In genomic region chr3:108024146-108024836, GRCh38 we compare ENCODE assay signal across 18 cellular contexts.
DNase-seq lines count a peak whose midpoint lies in the region; ATAC-seq, FAIRE-seq and TF ChIP-seq lines count a peak whose summit lies in the region.
"Had no signal": no experiment of that assay in that cellular context is flagged by ENCODE, and none has a peak within 500 bp of the region (broad histone marks: within the 10 kb centered on the region; RNA-seq: fewer than 3 reads in every experiment).

No MANE protein-coding gene starts in this region.

- no peaks in the 10 kb centered on the region for H3K27me3 Mint-ChIP-seq in T-helper 17 cell
- H3K27me3 Mint-ChIP-seq: CD4-positive, alpha-beta T cell had no signal

- TF ChIP-seq CTCF in IMR-90 (conservative IDR thresholded peaks at IDR 0.05; ENCODE audit: low read depth, low read length) (no peak), endothelial cell of umbilical vein (IDR thresholded peaks at IDR 0.05; ENCODE audit: extremely low read depth in 1 of 2, insufficient read depth in 1 of 2, low read depth in 1 of 2, low read length in 2 of 2) (no peak), omental fat pad (IDR thresholded peaks at IDR 0.05) (no peak)

- no peak overlapping the region; the same call in 2 of the 3 replicates for H2BK15ac ChIP-seq in IMR-90 (ENCODE audit: low read depth, low read length)

- no peak overlapping the region for H2BK120ac ChIP-seq in IMR-90 (ENCODE audit: low read depth, low read length)

- H3K4me2 ChIP-seq in IMR-90 (ENCODE audit: low read depth, low read length) (no peak overlapping the region), endothelial cell of umbilical vein (ENCODE audit: insufficient read depth, low read length) (peak overlapping the region; percentile 57)
- H3K4me2 ChIP-seq: PC-9 had no signal

- no peak overlapping the region for H3K4ac ChIP-seq in IMR-90 (ENCODE audit: low read depth, low read length)

- H4K91ac ChIP-seq in IMR-90 (ENCODE audit: insufficient read depth, low read depth, low read length): no peak overlapping the region

- H4K8ac ChIP-seq in IMR-90 (ENCODE audit: low read depth in 2 of 2, low read length in 2 of 2): no peak overlapping the region

- DNase-seq in AG08396 (ENCODE audit: low spot score): peak; percentile 17
- peak; percentile 22 for DNase-seq in IMR-90
- peak; percentile 65 for DNase-seq in endothelial cell of umbilical vein (ENCODE audit: low read depth, low spot score)
- peak; percentile 18 to 45 for DNase-seq in lung microvascular endothelial cell (ENCODE audit: low read depth in 2 of 2)
- no peak for DNase-seq in T-helper 17 cell
- DNase-seq in omental fat pad (ENCODE audit: low spot score): no peak
- DNase-seq in UCSD-AML1 (lab: John Stamatoyannopoulos, UW; ENCODE audit: unreplicated experiment): no peak
- DNase-seq in activated CD4-positive, CD25-positive, alpha-beta regulatory T cell treated with anti-CD3 and anti-CD28 coated beads, Interleukin-2, amount 50 U/mL, for 72 hours: no peak
- DNase-seq: Calu3; CD4-positive, alpha-beta T cell; DMS53; NCI-H1436; NCI-H510A; NCI-H774; PC-9 had no signal

- H3K9me3 ChIP-seq in IMR-90 (ENCODE audit: control insufficient read depth, insufficient read depth, low read length) (no peaks in the 10 kb centered on the region), endothelial cell of umbilical vein (replicated peaks; ENCODE audit: control insufficient read depth, insufficient read depth, low read length) (no peaks in the 10 kb centered on the region), T-helper 17 cell (ENCODE audit: control insufficient read depth, low read length, poor library complexity, severe bottlenecking) (no peaks in the 10 kb centered on the region)
- H3K9me3 ChIP-seq: HAP-1 had no signal

- no peak overlapping the region for H3K27ac Mint-ChIP-seq in T-helper 17 cell
- H3K27ac Mint-ChIP-seq: B cell; CD4-positive, alpha-beta T cell had no signal

- in situ Hi-C loops in IMR-90 (cut with MboI; ENCODE audit: low sequenced_read_pairs): no loop called here

- dilution Hi-C loops in IMR-90 (cut with HindIII; ENCODE audit: low sequenced_read_pairs, unreplicated experiment): no loop called here
- dilution Hi-C loops in endothelial cell of umbilical vein (cut with MboI; ENCODE audit: extremely low pct_ligation_motif_present, low sequenced_read_pairs): no loop called here

- H2AFZ ChIP-seq in IMR-90 (replicated peaks; ENCODE audit: low read length, poor library complexity) (no peak overlapping the region), endothelial cell of umbilical vein (ENCODE audit: low read depth, low read length) (no peak overlapping the region)
- H2AFZ ChIP-seq: PC-9 had no signal

- 80% methylated on average over 1 of the region's 6 CpGs; no CpG with 5 or more reads in 1 of the 2 experiments for WGBS in IMR-90 (ENCODE audit: extremely low coverage in 2 of 2, insufficient read length in 1 of 2), 2 experiments

- intact Hi-C loops in IMR-90 (cut with micrococcal nuclease): no loop called here
- intact Hi-C loops in endothelial cell of umbilical vein (cut with micrococcal nuclease): loop anchor here (1.0 to 5.0 kb wide), 2 partner anchors 11 to 37 kb away; no protein-coding TSS in a partner anchor

- CTCF ChIA-PET in IMR-90 (lab: Yijun Ruan, JAX) (no interaction called here), endothelial cell of umbilical vein (lab: Charles Lee) (interaction anchor here (0.8 to 2.8 kb wide), 6 partner anchors 10 to 23 kb away, joined by 3 to 11 read pairs (median 6); no protein-coding TSS in a partner anchor)

- peaks cover 2% of the 10 kb centered on the region for H3K36me3 Mint-ChIP-seq in T-helper 17 cell (ENCODE audit: low read depth)

- H3K23ac ChIP-seq in IMR-90 (ENCODE audit: low read depth, low read length): no peak overlapping the region

- H2AK9ac ChIP-seq in IMR-90 (replicated peaks; ENCODE audit: low read depth, low read length, poor library complexity): peak overlapping the region; percentile 55

- H3K27ac ChIP-seq in IMR-90 (ENCODE audit: insufficient read depth, low read length) (no peak overlapping the region), endothelial cell of umbilical vein (ENCODE audit: insufficient read depth, low read depth, low read length) (no peak overlapping the region)
- H3K27ac ChIP-seq: PC-9 had no signal

- TF ChIP-seq RAD21 in IMR-90 (IDR thresholded peaks at IDR 0.05; ENCODE audit: low read length): no peak

- H3K18ac ChIP-seq in IMR-90 (ENCODE audit: low read depth, low read length): no peak overlapping the region

- no peak overlapping the region for H3K4me3 ChIP-seq in IMR-90 (ENCODE audit: insufficient read depth, low read depth, low read length)
- H3K4me3 ChIP-seq in endothelial cell of umbilical vein (replicated peaks in 1 of 3; ENCODE audit: insufficient read depth in 1 of 3, low read depth in 1 of 3, low read length in 3 of 3): no peak overlapping the region
- H3K4me3 ChIP-seq: HAP-1, K562, PC-9 had no signal

- H4K20me1 ChIP-seq in IMR-90 (ENCODE audit: insufficient read depth, low read length): no peaks in the 10 kb centered on the region
- no peaks in the 10 kb centered on the region for H4K20me1 ChIP-seq in endothelial cell of umbilical vein (replicated peaks; ENCODE audit: control insufficient read depth, extremely low read depth, insufficient read depth, low read length)

- no peak overlapping the region for H2BK20ac ChIP-seq in IMR-90 (ENCODE audit: low read depth, low read length)

- no peaks in the 10 kb centered on the region for H3K36me3 ChIP-seq in IMR-90 (ENCODE audit: control insufficient read depth, insufficient read depth, low read length)
- H3K36me3 ChIP-seq in endothelial cell of umbilical vein (ENCODE audit: control insufficient read depth in 2 of 2, extremely low read depth in 1 of 2, insufficient read depth in 2 of 2, low read length in 2 of 2): no peaks in the 10 kb centered on the region
- H3K36me3 ChIP-seq: HAP-1 had no signal

- no peak overlapping the region for H2BK5ac ChIP-seq in IMR-90 (ENCODE audit: low read depth, low read length, poor library complexity, severe bottlenecking)

- peaks cover 3% of the 10 kb centered on the region; the same call in 1 of the 2 replicates for H3K27me3 ChIP-seq in IMR-90 (ENCODE audit: control insufficient read depth, insufficient read depth, low read length)
- H3K27me3 ChIP-seq in endothelial cell of umbilical vein (ENCODE audit: control insufficient read depth in 2 of 2, insufficient read depth in 2 of 2, low read length in 2 of 2): peaks cover 0 to 4% of the 10 kb centered on the region in 2 experiments

- no TSS peak for BruUV-seq in IMR-90 (replicated peaks; lab: Mats Ljungman, UMichigan)
- no TSS peak for BruUV-seq in endothelial cell of umbilical vein (replicated peaks; lab: Mats Ljungman, UMichigan)

- no peak overlapping the region for H3K14ac ChIP-seq in IMR-90 (replicated peaks; ENCODE audit: low read depth, low read length)

- peaks cover 4% of the 10 kb centered on the region for H3K4me1 Mint-ChIP-seq in T-helper 17 cell
- H3K4me1 Mint-ChIP-seq: B cell had no signal

- no peak overlapping the region for H2AK5ac ChIP-seq in IMR-90 (ENCODE audit: low read depth, low read length)

- FAIRE-seq in endothelial cell of umbilical vein (lab: Jason Lieb, UNC): peak; percentile 94
- FAIRE-seq: K562 had no signal

- POLR2A ChIA-PET in IMR-90 (lab: Charles Lee; ENCODE audit: unreplicated experiment) (no interaction called here), endothelial cell of umbilical vein (lab: Charles Lee) (no interaction called here)

- H4K5ac ChIP-seq in IMR-90 (ENCODE audit: low read depth, low read length): no peak overlapping the region

- H3K4me1 ChIP-seq in IMR-90 (ENCODE audit: control insufficient read depth, insufficient read depth, low read length): no peaks in the 10 kb centered on the region
- peaks cover 14% of the 10 kb centered on the region for H3K4me1 ChIP-seq in endothelial cell of umbilical vein (ENCODE audit: control insufficient read depth, extremely low read depth, insufficient read depth, low read length)
- H3K4me1 ChIP-seq: HAP-1 had no signal

- H3K9me1 ChIP-seq in IMR-90 (ENCODE audit: insufficient read depth, low read length) (no peaks in the 10 kb centered on the region; the same call in none of the 2 replicates), endothelial cell of umbilical vein (replicated peaks; ENCODE audit: control insufficient read depth, extremely low read depth, insufficient read depth, low read length) (no peaks in the 10 kb centered on the region)

- H3K79me1 ChIP-seq in IMR-90 (ENCODE audit: low read depth in 1 of 2, low read length in 2 of 2): no peaks in the 10 kb centered on the region

- H3K4me3 Mint-ChIP-seq in T-helper 17 cell: no peak overlapping the region
- H3K4me3 Mint-ChIP-seq: B cell; CD4-positive, alpha-beta T cell had no signal

- no peak for TF ChIP-seq POLR2A in IMR-90 (IDR thresholded peaks at IDR 0.05; ENCODE audit: low read depth, low read length)
- TF ChIP-seq POLR2A in endothelial cell of umbilical vein (IDR thresholded peaks at IDR 0.05; ENCODE audit: low read depth, low read length): no peak

- no peak overlapping the region for H3K9ac ChIP-seq in IMR-90 (ENCODE audit: low read depth, low read length)
- no peak overlapping the region for H3K9ac ChIP-seq in endothelial cell of umbilical vein (replicated peaks; ENCODE audit: extremely low read depth, insufficient read depth, low read length)

- no peaks in the 10 kb centered on the region for H3K79me2 ChIP-seq in endothelial cell of umbilical vein (ENCODE audit: control insufficient read depth, insufficient read depth, low read length)

- H3K56ac ChIP-seq in IMR-90 (ENCODE audit: extremely low read depth, insufficient read depth, low read length): no peak overlapping the region

- ATAC-seq in IMR-90 (ENCODE audit: low read depth) (peak; percentile 29; the same call in 1 of the 2 replicates), T-helper 17 cell (no peak), omental fat pad (ENCODE audit: low FRiP score) (no peak)
- ATAC-seq: K562 had no signal

TF ChIP-seq in IMR-90, 13 proteins besides CTCF, POLR2A, EP300 and RAD21:
- no peak for TF ChIP-seq FOS (IDR thresholded peaks at IDR 0.05; ENCODE audit: low read depth, low read length)

TF ChIP-seq in endothelial cell of umbilical vein, 7 proteins besides CTCF, POLR2A, EP300 and RAD21:
- TF ChIP-seq POLR2AphosphoS5 (IDR thresholded peaks at IDR 0.05; ENCODE audit: insufficient read depth, low read depth, low read length): no peak
- TF ChIP-seq, protein P1, sequence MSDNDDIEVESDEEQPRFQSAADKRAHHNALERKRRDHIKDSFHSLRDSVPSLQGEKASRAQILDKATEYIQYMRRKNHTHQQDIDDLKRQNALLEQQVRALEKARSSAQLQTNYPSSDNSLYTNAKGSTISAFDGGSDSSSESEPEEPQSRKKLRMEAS (IDR thresholded peaks at IDR 0.05; ENCODE audit: insufficient read depth, insufficient read length): no peak
- TF ChIP-seq MYC (IDR thresholded peaks at IDR 0.05; ENCODE audit: low read depth, low read length): no peak
- peak; percentile 67 for TF ChIP-seq FOS (IDR thresholded peaks at IDR 0.05; ENCODE audit: borderline replicate concordance, insufficient read depth, low read length)
- no peak for TF ChIP-seq EZH2 (IDR thresholded peaks at IDR 0.05; ENCODE audit: borderline replicate concordance, low read depth, low read length, severe bottlenecking)
- TF ChIP-seq GATA2 (IDR thresholded peaks at IDR 0.05; ENCODE audit: insufficient read depth, insufficient read length, low read depth, low read length): no peak
- TF ChIP-seq JUN (IDR thresholded peaks at IDR 0.05; ENCODE audit: borderline replicate concordance, insufficient read depth, insufficient read length, low read depth): peak; percentile 20

Comparison
In these comparisons a context has a peak if more than half of its experiments do, and no peak if none do; other contexts are left out.
1. DNase-seq: peak in AG08396 (single experiment), IMR-90 (single experiment), endothelial cell of umbilical vein (single experiment) and lung microvascular endothelial cell (2 of 2); none in T-helper 17 cell (0 of 3), omental fat pad (single experiment), UCSD-AML1 (single experiment) and activated CD4-positive, CD25-positive, alpha-beta regulatory T cell treated with anti-CD3 and anti-CD28 coated beads, Interleukin-2, amount 50 U/mL, for 72 hours (single experiment).